ENCODE assay signal across 8 cellular contexts in the genomic region with DNA sequence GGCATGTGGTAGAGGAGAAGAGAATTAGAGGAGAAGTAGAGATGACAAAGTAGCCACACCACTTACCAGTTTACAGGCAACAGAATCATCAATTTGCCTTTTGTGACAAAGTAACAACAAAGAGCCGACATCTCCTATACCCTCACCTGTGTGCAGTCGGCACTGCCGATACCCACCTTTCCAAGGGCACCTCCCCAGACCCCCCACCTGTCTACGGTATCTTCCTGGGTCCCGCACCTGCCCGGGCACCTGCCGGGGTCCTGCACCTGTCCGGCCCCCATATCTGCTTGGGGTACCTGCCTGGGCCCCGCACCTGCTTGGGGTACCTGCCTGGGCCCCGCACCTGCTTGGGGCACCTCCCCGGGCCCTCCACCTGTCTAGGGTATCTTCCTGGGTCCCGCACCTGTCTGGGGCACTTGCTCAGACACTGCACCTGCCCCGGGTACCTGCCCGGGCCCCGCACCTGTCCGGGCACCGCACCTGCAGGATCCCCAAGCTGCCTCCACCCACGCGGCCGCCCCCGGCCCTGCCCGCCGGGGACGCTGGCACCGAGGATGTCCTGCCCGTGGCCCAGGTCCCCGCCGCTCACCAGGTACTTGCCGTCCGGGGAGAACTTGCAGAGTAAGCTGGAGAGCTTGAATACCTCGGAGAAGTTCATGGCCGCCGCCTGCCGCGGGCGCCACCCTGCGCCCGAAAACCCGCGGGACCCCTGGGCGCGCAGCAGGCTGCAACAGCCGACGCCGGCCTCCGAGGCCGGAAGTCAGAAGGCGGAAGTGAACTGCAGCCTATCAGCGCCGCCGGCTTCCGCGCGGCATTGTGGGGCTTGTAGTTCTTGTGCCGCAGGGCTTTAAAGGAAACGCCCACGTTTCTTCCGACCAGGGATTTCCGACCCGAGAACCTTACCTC. TPM values are rescaled to one million over a fixed set of nuclear protein-coding genes. Genes with fewer than 3 reads are reported as not detected.
DNase-seq lines count a peak whose midpoint lies in the region; ATAC-seq lines count a peak whose summit lies in the region.

A gene with protein sequence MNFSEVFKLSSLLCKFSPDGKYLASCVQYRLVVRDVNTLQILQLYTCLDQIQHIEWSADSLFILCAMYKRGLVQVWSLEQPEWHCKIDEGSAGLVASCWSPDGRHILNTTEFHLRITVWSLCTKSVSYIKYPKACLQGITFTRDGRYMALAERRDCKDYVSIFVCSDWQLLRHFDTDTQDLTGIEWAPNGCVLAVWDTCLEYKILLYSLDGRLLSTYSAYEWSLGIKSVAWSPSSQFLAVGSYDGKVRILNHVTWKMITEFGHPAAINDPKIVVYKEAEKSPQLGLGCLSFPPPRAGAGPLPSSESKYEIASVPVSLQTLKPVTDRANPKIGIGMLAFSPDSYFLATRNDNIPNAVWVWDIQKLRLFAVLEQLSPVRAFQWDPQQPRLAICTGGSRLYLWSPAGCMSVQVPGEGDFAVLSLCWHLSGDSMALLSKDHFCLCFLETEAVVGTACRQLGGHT (minus strand): TSS at position 762 of the 906 bp plus-strand sequence. CDS start 104 bp downstream, at position 658.

- no peaks in the 10 kb centered on the region for H3K9me3 Mint-ChIP-seq in CD4-positive, alpha-beta memory T cell
- H3K9me3 Mint-ChIP-seq in effector memory CD8-positive, alpha-beta T cell, result no peaks in the 10 kb centered on the region
- no peaks in the 10 kb centered on the region for H3K9me3 Mint-ChIP-seq in memory B cell

- H3K27me3 Mint-ChIP-seq in CD4-positive, alpha-beta memory T cell, result peaks cover 18 to 19% of the 10 kb centered on the region in 2 donors
- H3K27me3 Mint-ChIP-seq in effector memory CD8-positive, alpha-beta T cell, result peaks cover 21 to 27% of the 10 kb centered on the region in 2 donors
- H3K27me3 Mint-ChIP-seq in memory B cell, result peaks cover 9% of the 10 kb centered on the region

- peak within 1 kb of the TSS; percentile 5 to 66 for H3K4me3 ChIP-seq in CD4-positive, alpha-beta memory T cell (ENCODE audit: low read length in 2 of 2)

- intact Hi-C loops in CD4-positive, alpha-beta memory T cell (cut with micrococcal nuclease), result loop anchor here (1.0 kb wide), 2 partner anchors 25 to 147 kb away; a partner anchor contains a TSS

- peak within 1 kb of the TSS; percentile 81 to 96 (median 86) for H3K4me3 Mint-ChIP-seq in CD4-positive, alpha-beta memory T cell
- H3K4me3 Mint-ChIP-seq in effector memory CD8-positive, alpha-beta T cell, result peak within 1 kb of the TSS; percentile 80
- peak within 1 kb of the TSS; percentile 82 for H3K4me3 Mint-ChIP-seq in memory B cell

- CTCF ChIA-PET in CD4-positive, alpha-beta memory T cell (lab: Charles Lee; ENCODE audit: partially characterized antibody), result interaction anchor here (1.2 to 1.6 kb wide), 2 partner anchors 12 to 159 kb away, joined by 3 to 4 read pairs; no protein-coding TSS in a partner anchor

- POLR2A ChIA-PET in CD4-positive, alpha-beta memory T cell (lab: Charles Lee; ENCODE audit: partially characterized antibody), result interaction anchor here (0.6 to 0.8 kb wide), 2 partner anchors 23 to 147 kb away, joined by 3 read pairs; a partner anchor contains a TSS

- H3K36me3 ChIP-seq in CD4-positive, alpha-beta memory T cell (ENCODE audit: insufficient read depth, low read length), result peaks cover 7% of the 10 kb centered on the region

- no peaks in the 10 kb centered on the region for H3K9me3 ChIP-seq in CD4-positive, alpha-beta memory T cell (ENCODE audit: control insufficient read depth in 1 of 2, low read length in 2 of 2)

- H3K36me3 Mint-ChIP-seq in CD4-positive, alpha-beta memory T cell, result peaks cover 13 to 28% of the 10 kb centered on the region in 2 donors
- H3K36me3 Mint-ChIP-seq in effector memory CD8-positive, alpha-beta T cell (ENCODE audit: insufficient read depth), result peaks cover 20% of the 10 kb centered on the region
- peaks cover 5% of the 10 kb centered on the region for H3K36me3 Mint-ChIP-seq in memory B cell

- H3K4me1 Mint-ChIP-seq in CD4-positive, alpha-beta memory T cell, result peaks cover 12 to 41% (median 28%) of the 10 kb centered on the region in 4 donors
- peaks cover 16 to 30% of the 10 kb centered on the region in 2 donors for H3K4me1 Mint-ChIP-seq in effector memory CD8-positive, alpha-beta T cell (ENCODE audit: low read depth in 2 of 2)
- H3K4me1 Mint-ChIP-seq in memory B cell, result peaks cover 15% of the 10 kb centered on the region

- H3K27ac ChIP-seq in CD4-positive, alpha-beta memory T cell (ENCODE audit: low read depth, low read length), result peak within 1 kb of the TSS; percentile 54

- peak within 1 kb of the TSS; percentile 26 to 88 (median 68) for H3K27ac Mint-ChIP-seq in CD4-positive, alpha-beta memory T cell
- peak within 1 kb of the TSS; percentile 35 to 44 for H3K27ac Mint-ChIP-seq in effector memory CD8-positive, alpha-beta T cell
- H3K27ac Mint-ChIP-seq in memory B cell, result peak within 1 kb of the TSS; percentile 62

- peaks cover 11% of the 10 kb centered on the region for H3K27me3 ChIP-seq in CD4-positive, alpha-beta memory T cell (ENCODE audit: insufficient read depth, low read length)

- ATAC-seq in GM19397 (IDR thresholded peaks at IDR 0.05; ENCODE audit: unreplicated experiment) (peak; percentile 86), HG03565 (IDR thresholded peaks at IDR 0.05; ENCODE audit: unreplicated experiment) (peak; percentile 89), memory B cell (ENCODE audit: low read depth) (peak; percentile 95)
- peak; percentile 98 for ATAC-seq in effector memory CD8-positive, alpha-beta T cell (replicated peaks)

- H3K4me1 ChIP-seq in CD4-positive, alpha-beta memory T cell (ENCODE audit: insufficient read depth, low read length), result peaks cover 41% of the 10 kb centered on the region

- peak; percentile 85 to 88 (median 87) for DNase-seq in CD4-positive, alpha-beta memory T cell
- peak; percentile 77 for DNase-seq in NK-92 treated with Interleukin-12 subunit alpha and Interleukin-12 subunit beta, amount 100 ng/mL, for 24 hours (lab: John Stamatoyannopoulos, UW)
- DNase-seq in activated CD8-positive, alpha-beta memory T cell treated with anti-CD3 and anti-CD28 coated beads for 24 hours, result peak; percentile 91
- peak; percentile 80 to 82 (median 81) for DNase-seq in effector memory CD8-positive, alpha-beta T cell
- peak; percentile 78 to 79 for DNase-seq in memory B cell (ENCODE audit: low spot score in 2 of 2)
- DNase-seq in stimulated activated CD8-positive, alpha-beta memory T cell treated with anti-CD3 and anti-CD28 coated beads, Interleukin-12 subunit alpha, Interleukin-12 subunit beta, amount 100 ng/mL, for 1 hour (ENCODE audit: low read depth), result peak; percentile 81

RNA-seq across cellular contexts. Expression of the gene that starts here (rescaled TPM):
- total RNA-seq in CD4-positive, alpha-beta memory T cell, result 10 to 100 TPM; 39.0 to 40.7 TPM
- polyA plus RNA-seq in CD4-positive, alpha-beta memory T cell, result 10 to 100 TPM; 24.4 to 30.1 TPM

Comparison
In these comparisons a context has a peak if more than half of its experiments do, and no peak if none do; other contexts are left out.
1. Peak in every context shown above with its lines: DNase-seq, ATAC-seq, H3K4me3 ChIP-seq and H3K27ac ChIP-seq.